In the genomic region with DNA sequence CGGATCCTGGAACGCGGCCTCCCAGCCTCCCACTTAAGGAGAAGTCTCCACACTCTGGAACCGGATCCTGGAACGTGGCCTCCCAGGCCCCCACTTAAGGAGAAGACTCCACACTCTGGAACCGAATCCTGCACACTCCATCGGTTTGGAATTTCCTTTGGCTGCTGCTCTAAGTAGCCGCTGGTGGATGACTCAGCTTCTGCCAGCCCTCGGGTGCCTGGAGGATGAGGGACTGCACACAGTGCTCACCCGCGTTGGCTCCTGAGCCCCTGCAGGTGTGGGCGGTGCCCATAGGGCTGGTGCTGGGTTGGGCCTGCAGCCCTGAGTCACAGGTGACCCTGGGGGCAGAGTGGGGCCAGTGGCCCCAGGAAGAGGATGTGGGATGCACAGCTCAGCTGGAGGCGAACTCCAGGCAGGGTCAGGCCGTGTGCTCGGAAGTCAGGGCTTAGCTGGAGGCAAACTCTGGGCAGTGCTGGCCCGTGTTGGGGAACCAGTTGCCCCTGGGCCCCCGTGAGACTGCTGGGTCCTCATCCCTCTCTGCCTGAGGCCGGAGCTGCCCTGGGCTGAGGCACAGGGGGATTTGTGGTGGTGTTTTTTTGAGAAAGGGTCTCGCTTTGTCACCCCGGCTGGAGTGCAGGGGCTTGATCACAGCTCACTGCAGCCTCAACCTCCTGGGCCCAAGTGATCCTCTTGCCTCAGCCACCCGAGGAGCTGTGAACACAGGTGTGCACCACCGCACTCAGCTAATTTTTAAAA, we compare ENCODE assay signal across 8 cellular contexts. TPM values are rescaled to one million over a fixed set of nuclear protein-coding genes. Genes with fewer than 3 reads are reported as not detected.
DNase-seq lines count a peak whose midpoint lies in the region; ATAC-seq and TF ChIP-seq lines count a peak whose summit lies in the region.

No MANE protein-coding gene starts in this region.

- peak; percentile 91 for ATAC-seq in HCT116
- ATAC-seq in activated T-helper 17 cell treated with anti-CD3 and anti-CD28 coated beads, Interleukin-2, amount 50 U/mL, for 72 hours (replicated peaks): peak; percentile 70
- peak; percentile 71 for ATAC-seq in left ventricle myocardium superior

- TF ChIP-seq POLR2A in HCT116 (IDR thresholded peaks at IDR 0.05; ENCODE audit: borderline replicate concordance, extremely low read depth, insufficient read depth, insufficient read length): peak; percentile 49

- no peak for TF ChIP-seq CTCF in HCT116 (IDR thresholded peaks at IDR 0.05 in 2 of 3, conservative IDR thresholded peaks at IDR 0.05 in 1 of 3; ENCODE audit: borderline replicate concordance in 1 of 3, insufficient read depth in 1 of 3, low read depth in 2 of 3, low read length in 2 of 3)

- peak overlapping the region; percentile 24 to 51 for H3K4me3 ChIP-seq in HCT116 (replicated peaks in 1 of 2; ENCODE audit: low read depth in 1 of 2, low read length in 2 of 2)

- H3K27me3 ChIP-seq in HCT116 (ENCODE audit: insufficient read depth, low read length): no peaks in the 10 kb centered on the region

- TF ChIP-seq RAD21 in HCT116 (IDR thresholded peaks at IDR 0.05; ENCODE audit: low read depth): no peak

- H3K79me2 ChIP-seq in HCT116 (ENCODE audit: insufficient read depth, low read length): peaks cover 30% of the 10 kb centered on the region

- H2AFZ ChIP-seq in HCT116 (ENCODE audit: low read depth, low read length, poor library complexity, severe bottlenecking): no peak overlapping the region

- H3K4me1 Mint-ChIP-seq in activated T-helper 17 cell treated with anti-CD3 and anti-CD28 coated beads, Interleukin-2, amount 50 U/mL, for 72 hours: no peaks in the 10 kb centered on the region

- H3K4me1 ChIP-seq in HCT116 (ENCODE audit: control insufficient read depth in 1 of 2, insufficient read depth in 2 of 2, low read length in 2 of 2): peaks cover 59 to 71% of the 10 kb centered on the region in 2 experiments

- H3K27me3 Mint-ChIP-seq in activated T-helper 17 cell treated with anti-CD3 and anti-CD28 coated beads, Interleukin-2, amount 50 U/mL, for 72 hours: no peaks in the 10 kb centered on the region

- H3K27ac Mint-ChIP-seq in activated T-helper 17 cell treated with anti-CD3 and anti-CD28 coated beads, Interleukin-2, amount 50 U/mL, for 72 hours: no peak overlapping the region

- H3K36me3 Mint-ChIP-seq in activated T-helper 17 cell treated with anti-CD3 and anti-CD28 coated beads, Interleukin-2, amount 50 U/mL, for 72 hours (ENCODE audit: low read depth): peaks cover 9% of the 10 kb centered on the region

- no peaks in the 10 kb centered on the region for H3K9me3 Mint-ChIP-seq in activated T-helper 17 cell treated with anti-CD3 and anti-CD28 coated beads, Interleukin-2, amount 50 U/mL, for 72 hours

- no peaks in the 10 kb centered on the region for H3K9me3 ChIP-seq in HCT116 (ENCODE audit: control insufficient read depth in 1 of 2, insufficient read depth in 1 of 2, low read depth in 1 of 2, low read length in 2 of 2)

- no TSS peak for BruUV-seq in HCT116 (replicated peaks; lab: Mats Ljungman, UMichigan)

- peaks cover 0 to 10% of the 10 kb centered on the region in 2 experiments; a peak in 1 of 4 replicates for H3K36me3 ChIP-seq in HCT116 (ENCODE audit: control insufficient read depth in 1 of 2, insufficient read depth in 2 of 2, low read length in 2 of 2)

- CTCF ChIA-PET in HCT116 (lab: Charles Lee): interaction anchor here (0.5 to 1.2 kb wide), 3 partner anchors 41 to 144 kb away, joined by 3 read pairs; no protein-coding TSS in a partner anchor

- no peak overlapping the region for H3K4me3 Mint-ChIP-seq in activated T-helper 17 cell treated with anti-CD3 and anti-CD28 coated beads, Interleukin-2, amount 50 U/mL, for 72 hours

- DNase-seq in HCT116 (ENCODE audit: low read depth, low spot score): peak; percentile 97
- peak; percentile 78 for DNase-seq in left ventricle myocardium superior
- DNase-seq in smooth muscle cell of the brain vasculature (ENCODE audit: low read depth, low spot score): peak; percentile 91
- DNase-seq in KG1 (lab: John Stamatoyannopoulos, UW): no peak
- no peak for DNase-seq in DMS153 (lab: John Stamatoyannopoulos, UW)
- DNase-seq in activated T-cell treated with anti-CD3 and anti-CD28 coated beads for 4 hours: no peak
- no peak for DNase-seq in activated CD8-positive, alpha-beta memory T cell treated with anti-CD3 and anti-CD28 coated beads, Interleukin-2, amount 50 U/mL, for 48 hours

- H3K9me2 ChIP-seq in HCT116 (ENCODE audit: insufficient read depth): no peaks in the 10 kb centered on the region

- intact Hi-C loops in HCT116 (cut with micrococcal nuclease) (loop anchor here (1.0 to 5.0 kb wide), 5 partner anchors 14 to 145 kb away; partner anchors contain the start of genes GMEB2, PTK6, RTEL1 and STMN3), left ventricle myocardium superior (cut with micrococcal nuclease) (no loop called here)

- peak overlapping the region; percentile 100 for H3K27ac ChIP-seq in HCT116 (ENCODE audit: low read depth, low read length)

- no peaks in the 10 kb centered on the region for H4K20me1 ChIP-seq in HCT116 (ENCODE audit: insufficient read depth)

- peak overlapping the region; percentile 83 for H3K4me2 ChIP-seq in HCT116 (ENCODE audit: low read length)

- peak overlapping the region; percentile 69 for H3K9ac ChIP-seq in HCT116 (ENCODE audit: low read length)

- RAD21 ChIA-PET in HCT116 (lab: Charles Lee; ENCODE audit: low non-redundant PET in 1 of 2, low total read pairs in 2 of 2, uncharacterized antibody in 2 of 2, unreplicated experiment in 2 of 2): interaction anchor here (0.5 to 1.8 kb wide), 7 partner anchors 16 to 55 kb away, joined by 3 to 14 read pairs (median 4); partner anchors contain the start of gene RTEL1 (in 2 of the 2)

- POLR2A ChIA-PET in HCT116 (lab: Charles Lee): interaction anchor here (0.6 to 2.4 kb wide), 14 partner anchors 9 to 109 kb away, joined by 3 to 28 read pairs (median 5); partner anchors contain the start of genes ARFRP1, GMEB2, HELZ2 and RTEL1

TF ChIP-seq in HCT116, 20 proteins besides CTCF, POLR2A, EP300 and RAD21:
- TF ChIP-seq YY1 (IDR thresholded peaks at IDR 0.05; ENCODE audit: extremely low read depth, insufficient replicate concordance, low read depth, low read length) (peak; percentile 70), SIN3A (IDR thresholded peaks at IDR 0.05; ENCODE audit: low read depth) (no peak), POLR2AphosphoS5 (IDR thresholded peaks at IDR 0.05; ENCODE audit: low read depth, low read length) (peak; percentile 86), JUND (IDR thresholded peaks at IDR 0.05) (no peak), TCF7L2 (IDR thresholded peaks at IDR 0.05; ENCODE audit: borderline replicate concordance, extremely low read depth, insufficient read depth, insufficient read length) (peak; percentile 89)
- TF ChIP-seq, protein P1, sequence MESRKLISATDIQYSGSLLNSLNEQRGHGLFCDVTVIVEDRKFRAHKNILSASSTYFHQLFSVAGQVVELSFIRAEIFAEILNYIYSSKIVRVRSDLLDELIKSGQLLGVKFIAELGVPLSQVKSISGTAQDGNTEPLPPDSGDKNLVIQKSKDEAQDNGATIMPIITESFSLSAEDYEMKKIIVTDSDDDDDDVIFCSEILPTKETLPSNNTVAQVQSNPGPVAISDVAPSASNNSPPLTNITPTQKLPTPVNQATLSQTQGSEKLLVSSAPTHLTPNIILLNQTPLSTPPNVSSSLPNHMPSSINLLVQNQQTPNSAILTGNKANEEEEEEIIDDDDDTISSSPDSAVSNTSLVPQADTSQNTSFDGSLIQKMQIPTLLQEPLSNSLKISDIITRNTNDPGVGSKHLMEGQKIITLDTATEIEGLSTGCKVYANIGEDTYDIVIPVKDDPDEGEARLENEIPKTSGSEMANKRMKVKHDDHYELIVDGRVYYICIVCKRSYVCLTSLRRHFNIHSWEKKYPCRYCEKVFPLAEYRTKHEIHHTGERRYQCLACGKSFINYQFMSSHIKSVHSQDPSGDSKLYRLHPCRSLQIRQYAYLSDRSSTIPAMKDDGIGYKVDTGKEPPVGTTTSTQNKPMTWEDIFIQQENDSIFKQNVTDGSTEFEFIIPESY (IDR thresholded peaks at IDR 0.05; ENCODE audit: extremely low read depth, insufficient replicate concordance, low read length): peak; percentile 69
TF ChIP-seq in HCT116: peak in this region for 4.

RNA-seq across cellular contexts. Expression of gene TNFRSF6B, which starts 13.9 kb away (rescaled TPM):
- total RNA-seq in HCT116 (2021; ENCODE audit: unreplicated experiment) (147 TPM), left ventricle myocardium superior (0.64 TPM)
- 342 and 380 TPM in 2 replicates for polyA plus RNA-seq in HCT116 (2012)
- not detected for total RNA-seq in activated T-helper 17 cell treated with anti-CD3 and anti-CD28 coated beads, Interleukin-2, amount 50 U/mL, for 72 hours

RNA-seq across cellular contexts. Expression of gene RTEL1, which starts 24.4 kb away (rescaled TPM):
- total RNA-seq in HCT116 (2021; ENCODE audit: unreplicated experiment) (58.0 TPM), left ventricle myocardium superior (9.9 TPM)
- polyA plus RNA-seq in HCT116 (2012): 24.9 and 26.1 TPM in 2 replicates
- 10 to 100 TPM; 41.8 to 51.8 TPM for total RNA-seq in activated T-helper 17 cell treated with anti-CD3 and anti-CD28 coated beads, Interleukin-2, amount 50 U/mL, for 72 hours

RNA-seq across cellular contexts. Expression of gene ARFRP1, which starts 25.2 kb away (rescaled TPM):
- total RNA-seq in HCT116 (2021; ENCODE audit: unreplicated experiment) (53.7 TPM), left ventricle myocardium superior (46.5 TPM)
- 36.3 and 39.8 TPM in 2 replicates for polyA plus RNA-seq in HCT116 (2012)
- total RNA-seq in activated T-helper 17 cell treated with anti-CD3 and anti-CD28 coated beads, Interleukin-2, amount 50 U/mL, for 72 hours: 10 to 100 TPM; 43.8 to 55.8 TPM

RNA-seq across cellular contexts. Expression of gene ZGPAT, which starts 25.3 kb away (rescaled TPM):
- total RNA-seq in HCT116 (2021; ENCODE audit: unreplicated experiment) (30.6 TPM), left ventricle myocardium superior (16.2 TPM)
- 18.5 and 21.0 TPM in 2 replicates for polyA plus RNA-seq in HCT116 (2012)
- 10 to 100 TPM; 18.3 to 24.7 TPM for total RNA-seq in activated T-helper 17 cell treated with anti-CD3 and anti-CD28 coated beads, Interleukin-2, amount 50 U/mL, for 72 hours

RNA-seq across cellular contexts. Expression of gene STMN3, which starts 29.3 kb away (rescaled TPM):
- total RNA-seq in HCT116 (2021; ENCODE audit: unreplicated experiment) (138 TPM), left ventricle myocardium superior (5.5 TPM)
- polyA plus RNA-seq in HCT116 (2012): 76.1 and 97.1 TPM in 2 replicates
- total RNA-seq in activated T-helper 17 cell treated with anti-CD3 and anti-CD28 coated beads, Interleukin-2, amount 50 U/mL, for 72 hours: 10 to 100 TPM; 15.1 to 24.7 TPM

Comparison
In these comparisons a context has a peak if more than half of its experiments do, and no peak if none do; other contexts are left out.
1. DNase-seq: peak in HCT116 (single experiment), left ventricle myocardium superior (single experiment) and smooth muscle cell of the brain vasculature (single experiment); none in KG1 (single experiment), DMS153 (single experiment), activated T-cell treated with anti-CD3 and anti-CD28 coated beads for 4 hours (single experiment) and activated CD8-positive, alpha-beta memory T cell treated with anti-CD3 and anti-CD28 coated beads, Interleukin-2, amount 50 U/mL, for 48 hours (single experiment).
2. RNA of gene TNFRSF6B, which starts 13.9 kb away (total RNA-seq): 147 TPM in HCT116 (single experiment); 0.64 TPM in left ventricle myocardium superior (single experiment) and not detected in activated T-helper 17 cell treated with anti-CD3 and anti-CD28 coated beads, Interleukin-2, amount 50 U/mL, for 72 hours; every median in the first group is over 10 times any median in the second.
3. Peak in every context shown above with its lines, with median percentiles within 50 percentile points of each other: ATAC-seq.